Comparison of ENCODE assay signal across 2 cellular contexts in genomic region chr2:29129586-29130281, GRCh38.
TF ChIP-seq lines count a peak whose summit lies in the region.

No MANE protein-coding gene starts in this region.

TF ChIP-seq in GM23338, 12 proteins besides CTCF, POLR2A, EP300 and RAD21:
- TF ChIP-seq NANOG (IDR thresholded peaks at IDR 0.05; ENCODE audit: borderline replicate concordance) (no peak), POLR2AphosphoS5 (IDR thresholded peaks at IDR 0.05; ENCODE audit: low read depth) (no peak), CREB1 (CRISPR knock-in tag; IDR thresholded peaks at IDR 0.05; ENCODE audit: low read depth) (no peak), EZH2 (IDR thresholded peaks at IDR 0.05; ENCODE audit: low read depth, unreplicated experiment) (no peak), REST (IDR thresholded peaks at IDR 0.05; ENCODE audit: unreplicated experiment) (no peak), ZNF114 (CRISPR knock-in tag; IDR thresholded peaks at IDR 0.05) (no peak), JUNB (IDR thresholded peaks at IDR 0.05; ENCODE audit: unreplicated experiment) (no peak), EZH2phosphoT487 (IDR thresholded peaks at IDR 0.05; ENCODE audit: unreplicated experiment) (no peak), ZNF331 (CRISPR knock-in tag; IDR thresholded peaks at IDR 0.05; ENCODE audit: low read depth) (no peak), ETS1 (IDR thresholded peaks at IDR 0.05) (no peak), STAT1 (IDR thresholded peaks at IDR 0.05; ENCODE audit: unreplicated experiment) (no peak)
- TF ChIP-seq, protein P1, sequence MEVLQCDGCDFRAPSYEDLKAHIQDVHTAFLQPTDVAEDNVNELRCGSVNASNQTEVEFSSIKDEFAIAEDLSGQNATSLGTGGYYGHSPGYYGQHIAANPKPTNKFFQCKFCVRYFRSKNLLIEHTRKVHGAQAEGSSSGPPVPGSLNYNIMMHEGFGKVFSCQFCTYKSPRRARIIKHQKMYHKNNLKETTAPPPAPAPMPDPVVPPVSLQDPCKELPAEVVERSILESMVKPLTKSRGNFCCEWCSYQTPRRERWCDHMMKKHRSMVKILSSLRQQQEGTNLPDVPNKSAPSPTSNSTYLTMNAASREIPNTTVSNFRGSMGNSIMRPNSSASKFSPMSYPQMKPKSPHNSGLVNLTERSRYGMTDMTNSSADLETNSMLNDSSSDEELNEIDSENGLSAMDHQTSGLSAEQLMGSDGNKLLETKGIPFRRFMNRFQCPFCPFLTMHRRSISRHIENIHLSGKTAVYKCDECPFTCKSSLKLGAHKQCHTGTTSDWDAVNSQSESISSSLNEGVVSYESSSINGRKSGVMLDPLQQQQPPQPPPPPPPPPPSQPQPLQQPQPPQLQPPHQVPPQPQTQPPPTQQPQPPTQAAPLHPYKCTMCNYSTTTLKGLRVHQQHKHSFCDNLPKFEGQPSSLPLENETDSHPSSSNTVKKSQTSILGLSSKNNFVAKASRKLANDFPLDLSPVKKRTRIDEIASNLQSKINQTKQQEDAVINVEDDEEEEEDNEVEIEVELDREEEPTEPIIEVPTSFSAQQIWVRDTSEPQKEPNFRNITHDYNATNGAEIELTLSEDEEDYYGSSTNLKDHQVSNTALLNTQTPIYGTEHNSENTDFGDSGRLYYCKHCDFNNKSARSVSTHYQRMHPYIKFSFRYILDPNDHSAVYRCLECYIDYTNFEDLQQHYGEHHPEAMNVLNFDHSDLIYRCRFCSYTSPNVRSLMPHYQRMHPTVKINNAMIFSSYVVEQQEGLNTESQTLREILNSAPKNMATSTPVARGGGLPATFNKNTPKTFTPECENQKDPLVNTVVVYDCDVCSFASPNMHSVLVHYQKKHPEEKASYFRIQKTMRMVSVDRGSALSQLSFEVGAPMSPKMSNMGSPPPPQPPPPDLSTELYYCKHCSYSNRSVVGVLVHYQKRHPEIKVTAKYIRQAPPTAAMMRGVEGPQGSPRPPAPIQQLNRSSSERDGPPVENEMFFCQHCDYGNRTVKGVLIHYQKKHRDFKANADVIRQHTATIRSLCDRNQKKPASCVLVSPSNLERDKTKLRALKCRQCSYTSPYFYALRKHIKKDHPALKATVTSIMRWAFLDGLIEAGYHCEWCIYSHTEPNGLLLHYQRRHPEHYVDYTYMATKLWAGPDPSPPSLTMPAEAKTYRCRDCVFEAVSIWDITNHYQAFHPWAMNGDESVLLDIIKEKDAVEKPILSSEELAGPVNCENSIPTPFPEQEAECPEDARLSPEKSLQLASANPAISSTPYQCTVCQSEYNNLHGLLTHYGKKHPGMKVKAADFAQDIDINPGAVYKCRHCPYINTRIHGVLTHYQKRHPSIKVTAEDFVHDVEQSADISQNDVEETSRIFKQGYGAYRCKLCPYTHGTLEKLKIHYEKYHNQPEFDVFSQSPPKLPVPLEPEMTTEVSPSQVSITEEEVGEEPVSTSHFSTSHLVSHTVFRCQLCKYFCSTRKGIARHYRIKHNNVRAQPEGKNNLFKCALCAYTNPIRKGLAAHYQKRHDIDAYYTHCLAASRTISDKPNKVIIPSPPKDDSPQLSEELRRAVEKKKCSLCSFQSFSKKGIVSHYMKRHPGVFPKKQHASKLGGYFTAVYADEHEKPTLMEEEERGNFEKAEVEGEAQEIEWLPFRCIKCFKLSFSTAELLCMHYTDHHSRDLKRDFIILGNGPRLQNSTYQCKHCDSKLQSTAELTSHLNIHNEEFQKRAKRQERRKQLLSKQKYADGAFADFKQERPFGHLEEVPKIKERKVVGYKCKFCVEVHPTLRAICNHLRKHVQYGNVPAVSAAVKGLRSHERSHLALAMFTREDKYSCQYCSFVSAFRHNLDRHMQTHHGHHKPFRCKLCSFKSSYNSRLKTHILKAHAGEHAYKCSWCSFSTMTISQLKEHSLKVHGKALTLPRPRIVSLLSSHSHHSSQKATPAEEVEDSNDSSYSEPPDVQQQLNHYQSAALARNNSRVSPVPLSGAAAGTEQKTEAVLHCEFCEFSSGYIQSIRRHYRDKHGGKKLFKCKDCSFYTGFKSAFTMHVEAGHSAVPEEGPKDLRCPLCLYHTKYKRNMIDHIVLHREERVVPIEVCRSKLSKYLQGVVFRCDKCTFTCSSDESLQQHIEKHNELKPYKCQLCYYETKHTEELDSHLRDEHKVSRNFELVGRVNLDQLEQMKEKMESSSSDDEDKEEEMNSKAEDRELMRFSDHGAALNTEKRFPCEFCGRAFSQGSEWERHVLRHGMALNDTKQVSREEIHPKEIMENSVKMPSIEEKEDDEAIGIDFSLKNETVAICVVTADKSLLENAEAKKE (CRISPR knock-in tag; IDR thresholded peaks at IDR 0.05), result no peak

TF ChIP-seq in HepG2, 621 proteins besides CTCF, POLR2A, EP300 and RAD21:
- TF ChIP-seq ZNF136 (CRISPR knock-in tag; IDR thresholded peaks at IDR 0.05; ENCODE audit: low read depth) (no peak), NFYC (CRISPR knock-in tag; IDR thresholded peaks at IDR 0.05) (no peak), ZNF281 (CRISPR knock-in tag; IDR thresholded peaks at IDR 0.05; ENCODE audit: borderline replicate concordance) (no peak), FIP1L1 (IDR thresholded peaks at IDR 0.05; ENCODE audit: borderline replicate concordance, insufficient read depth, low read depth, low read length) (no peak), ZSCAN25 (CRISPR knock-in tag; IDR thresholded peaks at IDR 0.05) (no peak), ZBTB44 (CRISPR knock-in tag; IDR thresholded peaks at IDR 0.05) (no peak), ZNF674 (CRISPR knock-in tag; IDR thresholded peaks at IDR 0.05; ENCODE audit: low read depth) (no peak), HOXA3 (CRISPR knock-in tag; IDR thresholded peaks at IDR 0.05) (no peak), JARID2 (CRISPR knock-in tag; IDR thresholded peaks at IDR 0.05; ENCODE audit: insufficient replicate concordance) (no peak), ZFP36 (IDR thresholded peaks at IDR 0.05; ENCODE audit: borderline replicate concordance, low read depth, low read length, partially characterized antibody) (no peak), RFX5 (IDR thresholded peaks at IDR 0.05; ENCODE audit: low read depth, low read length) (no peak), NR1H2 (CRISPR knock-in tag; IDR thresholded peaks at IDR 0.05; ENCODE audit: borderline replicate concordance, low read depth) (no peak), ZNF652 (CRISPR knock-in tag; IDR thresholded peaks at IDR 0.05; ENCODE audit: borderline replicate concordance, low read depth) (no peak), ELF1 (CRISPR knock-in tag; IDR thresholded peaks at IDR 0.05) (no peak), CBX5 (CRISPR knock-in tag; IDR thresholded peaks at IDR 0.05; ENCODE audit: borderline replicate concordance) (no peak), SIX4 (CRISPR knock-in tag; IDR thresholded peaks at IDR 0.05) (no peak)
